Comparison of ENCODE assay signal across 8 cellular contexts in the genomic region with DNA sequence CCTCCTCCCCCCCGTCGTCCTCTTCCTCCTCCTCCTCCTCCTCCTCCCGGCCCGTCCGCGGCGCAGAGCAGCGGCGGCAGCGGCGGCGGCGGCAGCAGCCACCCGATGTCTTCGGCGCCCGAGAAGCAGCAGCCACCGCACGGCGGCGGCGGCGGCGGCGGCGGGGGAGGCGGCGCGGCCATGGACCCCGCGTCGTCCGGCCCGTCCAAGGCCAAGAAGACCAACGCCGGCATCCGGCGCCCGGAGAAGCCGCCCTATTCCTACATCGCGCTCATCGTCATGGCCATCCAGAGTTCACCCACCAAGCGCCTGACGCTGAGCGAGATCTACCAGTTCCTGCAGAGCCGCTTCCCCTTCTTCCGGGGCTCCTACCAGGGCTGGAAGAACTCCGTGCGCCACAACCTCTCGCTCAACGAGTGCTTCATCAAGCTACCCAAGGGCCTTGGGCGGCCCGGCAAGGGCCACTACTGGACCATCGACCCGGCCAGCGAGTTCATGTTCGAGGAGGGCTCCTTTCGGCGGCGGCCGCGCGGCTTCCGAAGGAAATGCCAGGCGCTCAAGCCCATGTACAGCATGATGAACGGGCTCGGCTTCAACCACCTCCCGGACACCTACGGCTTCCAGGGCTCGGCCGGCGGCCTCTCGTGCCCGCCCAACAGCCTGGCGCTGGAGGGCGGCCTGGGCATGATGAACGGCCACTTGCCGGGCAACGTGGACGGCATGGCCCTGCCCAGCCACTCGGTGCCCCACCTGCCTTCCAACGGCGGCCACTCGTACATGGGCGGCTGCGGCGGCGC. TPM values are rescaled to one million over a fixed set of nuclear protein-coding genes. Genes with fewer than 3 reads are reported as not detected.
DNase-seq lines count a peak whose midpoint lies in the region; ATAC-seq, FAIRE-seq and TF ChIP-seq lines count a peak whose summit lies in the region.

TSS of gene FOXF1 (plus strand) at position 63 of the 797 bp plus-strand sequence. CDS start at position 106, 43 bp downstream.

- H2AFZ ChIP-seq in HCT116 (ENCODE audit: low read depth, low read length, poor library complexity, severe bottlenecking) = peak within 1 kb of the TSS; percentile 72

- H3K4me1 ChIP-seq in HCT116 (ENCODE audit: control insufficient read depth in 1 of 2, insufficient read depth in 2 of 2, low read length in 2 of 2) = peaks cover 7 to 16% of the 10 kb centered on the region in 2 experiments
- peaks cover 0 to 27% of the 10 kb centered on the region in 2 donors for H3K4me1 ChIP-seq in uterus

- DNase-seq in 8988T = peak; percentile 54
- no peak for DNase-seq in HCT116 (ENCODE audit: low read depth, low spot score)
- no peak for DNase-seq in bronchial epithelial cell (ENCODE audit: low read depth)
- DNase-seq in lung microvascular endothelial cell (ENCODE audit: low read depth in 2 of 2) = peak; percentile 18 to 80
- no peak for DNase-seq in uterus
- no peak for DNase-seq in medulla oblongata (ENCODE audit: extremely low spot score)

- CTCF ChIA-PET in HCT116 (lab: Charles Lee) = interaction anchor here (0.7 to 1.8 kb wide), 2 partner anchors 7 to 258 kb away, joined by 3 to 4 read pairs; no protein-coding TSS in a partner anchor

- no peaks in the 10 kb centered on the region for H4K20me1 ChIP-seq in HCT116 (ENCODE audit: insufficient read depth)

- no peak for FAIRE-seq in bronchial epithelial cell (lab: Jason Lieb, UNC)

- H3K4me3 ChIP-seq in HCT116 (replicated peaks in 1 of 2; ENCODE audit: low read depth in 1 of 2, low read length in 2 of 2) (peak within 1 kb of the TSS; percentile 53 to 81), bronchial epithelial cell (ENCODE audit: low read depth, low read length) (peak within 1 kb of the TSS; percentile 30), uterus (peak within 1 kb of the TSS; percentile 40 to 50)

- no TSS peak for BruUV-seq in HCT116 (replicated peaks; lab: Mats Ljungman, UMichigan)

- no peaks in the 10 kb centered on the region for H3K79me2 ChIP-seq in HCT116 (ENCODE audit: insufficient read depth, low read length)

- TF ChIP-seq CTCF in HCT116 (IDR thresholded peaks at IDR 0.05 in 2 of 3, conservative IDR thresholded peaks at IDR 0.05 in 1 of 3; ENCODE audit: borderline replicate concordance in 1 of 3, insufficient read depth in 1 of 3, low read depth in 2 of 3, low read length in 2 of 3) = no peak
- no peak for TF ChIP-seq CTCF in bronchial epithelial cell (IDR thresholded peaks at IDR 0.05; ENCODE audit: insufficient read depth, low read length, severe bottlenecking)
- TF ChIP-seq CTCF in uterus (IDR thresholded peaks at IDR 0.05) = no peak

- H3K9me3 ChIP-seq in HCT116 (ENCODE audit: control insufficient read depth in 1 of 2, insufficient read depth in 1 of 2, low read depth in 1 of 2, low read length in 2 of 2) (no peaks in the 10 kb centered on the region), uterus (no peaks in the 10 kb centered on the region)

- RAD21 ChIA-PET in HCT116 (lab: Charles Lee; ENCODE audit: low non-redundant PET in 1 of 2, low total read pairs in 2 of 2, uncharacterized antibody in 2 of 2, unreplicated experiment in 2 of 2) = no interaction called here

- ATAC-seq in HCT116 = no peak
- ATAC-seq in GM21723 (IDR thresholded peaks at IDR 0.05; ENCODE audit: unreplicated experiment) = no peak
- ATAC-seq in GM19035 (IDR thresholded peaks at IDR 0.05; ENCODE audit: unreplicated experiment) = no peak

- POLR2A ChIA-PET in HCT116 (lab: Charles Lee) = no interaction called here

- peak within 1 kb of the TSS; percentile 56 for H3K27ac ChIP-seq in HCT116 (ENCODE audit: low read depth, low read length)
- H3K27ac ChIP-seq in uterus = peak within 1 kb of the TSS; percentile 81 to 84

- H3K36me3 ChIP-seq in HCT116 (ENCODE audit: control insufficient read depth in 1 of 2, insufficient read depth in 2 of 2, low read length in 2 of 2) (no peaks in the 10 kb centered on the region), bronchial epithelial cell (ENCODE audit: control insufficient read depth, insufficient read depth, low read length) (no peaks in the 10 kb centered on the region), uterus (no peaks in the 10 kb centered on the region)

- H3K4me2 ChIP-seq in HCT116 (ENCODE audit: low read length) = peak within 1 kb of the TSS; percentile 97

- no peaks in the 10 kb centered on the region for H3K9me2 ChIP-seq in HCT116 (ENCODE audit: insufficient read depth)

- intact Hi-C loops in HCT116 (cut with micrococcal nuclease) (no loop called here), uterus (cut with DNase I; ENCODE audit: low total_unique reads) (no loop called here)

- H3K27me3 ChIP-seq in HCT116 (ENCODE audit: insufficient read depth, low read length) (no peaks in the 10 kb centered on the region; the same call in 1 of the 2 replicates), bronchial epithelial cell (ENCODE audit: control insufficient read depth, insufficient read depth, low read length) (peaks cover 77% of the 10 kb centered on the region), uterus (peaks cover 19 to 39% of the 10 kb centered on the region in 2 donors)

- TF ChIP-seq RAD21 in HCT116 (IDR thresholded peaks at IDR 0.05; ENCODE audit: low read depth) = no peak

- TF ChIP-seq POLR2A in HCT116 (IDR thresholded peaks at IDR 0.05; ENCODE audit: borderline replicate concordance, extremely low read depth, insufficient read depth, insufficient read length) = no peak
- peak; percentile 22 to 34 for TF ChIP-seq POLR2A in uterus (IDR thresholded peaks at IDR 0.05)

- H3K9ac ChIP-seq in HCT116 (ENCODE audit: low read length) = peak within 1 kb of the TSS; percentile 74

TF ChIP-seq in HCT116, 20 proteins besides CTCF, POLR2A, EP300 and RAD21:
- TF ChIP-seq CBX3 (IDR thresholded peaks at IDR 0.05; ENCODE audit: low read depth) = no peak
TF ChIP-seq in HCT116: peak in this region for 0.

RNA-seq across cellular contexts. Expression of gene FOXF1, which starts in this region (rescaled TPM):
- total RNA-seq in HCT116 (2021; ENCODE audit: unreplicated experiment) = 2.4 TPM
- polyA plus RNA-seq in HCT116 (2012) = 0.65 and 0.66 TPM in 2 replicates
- 0.26 TPM in 1 of 2 replicates, not detected in the other for total RNA-seq in bronchial epithelial cell
- total RNA-seq in lung microvascular endothelial cell = 0.40 and 1.3 TPM in 2 replicates
- 1 to 10 TPM in 3 of 4 donors, under 1 TPM in 1; 0.29 to 4.9 (median 2.0) TPM for total RNA-seq in uterus

Comparison
In these comparisons a context has a peak if more than half of its experiments do, and no peak if none do; other contexts are left out.
1. DNase-seq: peak in 8988T (single experiment) and lung microvascular endothelial cell (2 of 2); none in HCT116 (single experiment), bronchial epithelial cell (single experiment), uterus (0 of 2) and medulla oblongata (single experiment).
2. Peak in every context shown above with its lines, with median percentiles within 50 percentile points of each other: H3K4me3 ChIP-seq.